8 cellular contexts compared by ENCODE assay signal in the genomic region with DNA sequence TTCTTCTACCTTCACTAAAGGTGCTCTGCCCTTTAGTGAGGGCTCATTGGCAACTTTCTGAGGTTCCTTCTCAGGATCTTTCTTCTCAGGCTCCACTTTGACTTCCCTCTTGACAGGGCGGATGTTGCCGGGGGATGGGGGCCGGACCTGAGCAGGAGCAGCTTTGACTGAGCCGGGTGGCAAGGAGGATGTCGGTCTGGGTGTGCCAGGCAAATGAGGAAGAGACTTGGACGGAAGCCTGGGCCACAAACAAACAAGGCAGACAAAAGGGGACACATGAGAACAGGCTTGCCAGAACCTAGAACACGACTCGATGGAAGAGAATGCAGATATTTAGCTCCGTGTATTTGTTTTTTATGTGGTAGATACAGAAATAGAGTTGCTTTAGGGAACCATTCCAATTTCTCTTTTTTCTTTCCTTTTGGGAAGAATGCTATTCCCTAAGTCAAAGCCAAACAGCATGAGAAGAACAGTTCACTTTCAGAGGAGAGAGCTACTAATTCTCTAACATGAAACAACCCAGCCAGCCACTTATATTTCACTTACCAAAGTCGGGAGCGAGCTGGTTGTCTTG.
A peak's percentile ranks its signal among the peaks of the same experiment; 100 is the strongest.
DNase-seq lines count a peak whose midpoint lies in the region; TF ChIP-seq lines count a peak whose summit lies in the region.

No MANE protein-coding gene starts in this region.

- H3K36me3 ChIP-seq in Peyer's patch, result peaks cover 0 to 37% (median 0%) of the 10 kb centered on the region in 3 donors
- peaks cover 0 to 7% (median 1%) of the 10 kb centered on the region in 6 donors for H3K36me3 ChIP-seq in spleen
- H3K36me3 ChIP-seq in mesendoderm (ENCODE audit: control insufficient read depth, insufficient read depth, low read length), result no peaks in the 10 kb centered on the region

- no peak overlapping the region for H3K23ac ChIP-seq in mesendoderm (ENCODE audit: low read length)

- no peak overlapping the region for H2BK120ac ChIP-seq in mesendoderm (ENCODE audit: low read depth, low read length)

- H3K79me1 ChIP-seq in mesendoderm (ENCODE audit: low read length), result no peaks in the 10 kb centered on the region

- H3K18ac ChIP-seq in mesendoderm (ENCODE audit: low read length), result no peak overlapping the region

- no peak overlapping the region for H3K9ac ChIP-seq in mesendoderm (ENCODE audit: low read length)

- DNase-seq in GM19238 (ENCODE audit: insufficient read length, low spot score) (peak; percentile 16), Peyer's patch (peak in 2 of 3 donors; percentile 65 to 68), fibroblast of peridontal ligament (ENCODE audit: extremely low read depth) (peak; percentile 5), spleen (peak; percentile 91), NCI-H146 (lab: John Stamatoyannopoulos, UW) (no peak), NCI-H2227 treated with DMSO at 0.1 percent for 48 hours (lab: John Stamatoyannopoulos, UW) (no peak), NK-92 (lab: John Stamatoyannopoulos, UW; ENCODE audit: unreplicated experiment) (no peak), mesendoderm (no peak)

- H3K27me3 ChIP-seq in Peyer's patch (no peaks in the 10 kb centered on the region), spleen (replicated peaks in 1 of 7) (no peaks in the 10 kb centered on the region), mesendoderm (ENCODE audit: insufficient read depth, low read length, poor library complexity) (no peaks in the 10 kb centered on the region)

- no peak overlapping the region for H2BK15ac ChIP-seq in mesendoderm (replicated peaks; ENCODE audit: low read depth)

- no peak overlapping the region for H3K4ac ChIP-seq in mesendoderm (ENCODE audit: low read depth, low read length)

- no peak overlapping the region for H3K4me2 ChIP-seq in mesendoderm (ENCODE audit: low read length)

- TF ChIP-seq CTCF in Peyer's patch (IDR thresholded peaks at IDR 0.05), result no peak
- TF ChIP-seq CTCF in spleen (IDR thresholded peaks at IDR 0.05 in 8 of 11, conservative IDR thresholded peaks at IDR 0.05 in 3 of 11), result no peak

- 25 to 37% (median 33%) methylated on average over 11 of the region's 11 CpGs for WGBS in spleen, 5 donors
- WGBS in mesendoderm (ENCODE audit: extremely low coverage, insufficient coverage, low lambda C conversion rate), result no CpG with 5 or more reads among the region's 11 CpGs

- no peaks in the 10 kb centered on the region for H3K4me1 ChIP-seq in Peyer's patch
- H3K4me1 ChIP-seq in spleen, result peaks cover 0 to 12% (median 9%) of the 10 kb centered on the region in 6 donors
- no peaks in the 10 kb centered on the region for H3K4me1 ChIP-seq in mesendoderm (ENCODE audit: control insufficient read depth, low read depth, low read length)

- intact Hi-C loops in spleen (cut with DNase I; ENCODE audit: low total_unique reads), result no loop called here

- no peak overlapping the region for H4K5ac ChIP-seq in mesendoderm (ENCODE audit: low read length)

- no peak overlapping the region for H3K56ac ChIP-seq in mesendoderm (ENCODE audit: low read length)

- TF ChIP-seq POLR2A in Peyer's patch (IDR thresholded peaks at IDR 0.05), result no peak
- TF ChIP-seq POLR2A in spleen (IDR thresholded peaks at IDR 0.05), result no peak

- no peak overlapping the region for H3K4me3 ChIP-seq in Peyer's patch
- H3K4me3 ChIP-seq in spleen, result no peak overlapping the region
- H3K4me3 ChIP-seq in mesendoderm (ENCODE audit: low read length), result no peak overlapping the region

- H4K8ac ChIP-seq in mesendoderm (ENCODE audit: low read depth, low read length), result no peak overlapping the region

- no peak overlapping the region for H2AK5ac ChIP-seq in mesendoderm (ENCODE audit: low read length)

- H3K9me3 ChIP-seq in Peyer's patch (no peaks in the 10 kb centered on the region), spleen (no peaks in the 10 kb centered on the region)

- no peak overlapping the region for H2BK5ac ChIP-seq in mesendoderm (ENCODE audit: low read length)

- H3K27ac ChIP-seq in Peyer's patch (no peak overlapping the region), spleen (peak overlapping the region in 3 of 8 donors; percentile 6 to 34 (median 7)), mesendoderm (ENCODE audit: low read depth, low read length) (no peak overlapping the region)

- no peaks in the 10 kb centered on the region for H3K79me2 ChIP-seq in mesendoderm (ENCODE audit: control insufficient read depth, insufficient read depth, low read length)

Comparison
In these comparisons a context has a peak if more than half of its experiments do, and no peak if none do; other contexts are left out.
1. DNase-seq: peak in GM19238 (single experiment), Peyer's patch (2 of 3), fibroblast of peridontal ligament (single experiment) and spleen (single experiment); none in NCI-H146 (single experiment), NCI-H2227 treated with DMSO at 0.1 percent for 48 hours (single experiment), NK-92 (single experiment) and mesendoderm (single experiment).